ENCODE assay signal across 8 cellular contexts in genomic region chr12:44000309-44000952, GRCh38.
A peak's percentile ranks its signal among the peaks of the same experiment; 100 is the strongest.
DNase-seq lines count a peak whose midpoint lies in the region; ATAC-seq, FAIRE-seq and TF ChIP-seq lines count a peak whose summit lies in the region.

No MANE protein-coding gene starts in this region.

- H3K9me2 ChIP-seq in OCI-LY1 (ENCODE audit: low read depth, low read length), result no peaks in the 10 kb centered on the region

- H3K4me3 ChIP-seq in OCI-LY1 (ENCODE audit: low read depth, low read length, poor library complexity, severe bottlenecking) (no peak overlapping the region), bronchial epithelial cell (ENCODE audit: low read depth, low read length) (no peak overlapping the region)

- H3K9me3 Mint-ChIP-seq in activated naive CD4-positive, alpha-beta T cell treated with anti-CD3 and anti-CD28 coated beads for 36 hours, result no peaks in the 10 kb centered on the region

- intact Hi-C loops in activated naive CD4-positive, alpha-beta T cell treated with anti-CD3 and anti-CD28 coated beads for 36 hours (cut with micrococcal nuclease), result no loop called here

- no peaks in the 10 kb centered on the region for H3K27me3 ChIP-seq in OCI-LY1 (ENCODE audit: insufficient read depth, low read length)
- no peaks in the 10 kb centered on the region for H3K27me3 ChIP-seq in bronchial epithelial cell (ENCODE audit: control insufficient read depth, insufficient read depth, low read length)

- no peak overlapping the region for H2AFZ ChIP-seq in OCI-LY1 (ENCODE audit: low read length)

- H3K36me3 Mint-ChIP-seq in activated naive CD4-positive, alpha-beta T cell treated with anti-CD3 and anti-CD28 coated beads for 36 hours (ENCODE audit: low read depth), result no peaks in the 10 kb centered on the region

- no peak overlapping the region for H3K27ac Mint-ChIP-seq in activated naive CD4-positive, alpha-beta T cell treated with anti-CD3 and anti-CD28 coated beads for 36 hours

- H3K27ac ChIP-seq in OCI-LY1 (ENCODE audit: low read depth, low read length, poor library complexity, severe bottlenecking), result no peak overlapping the region

- no peak overlapping the region for H3K4me3 Mint-ChIP-seq in activated naive CD4-positive, alpha-beta T cell treated with anti-CD3 and anti-CD28 coated beads for 36 hours

- H3F3A ChIP-seq in OCI-LY1 (ENCODE audit: insufficient read depth, low read length), result no peaks in the 10 kb centered on the region

- H3K9ac ChIP-seq in OCI-LY1 (ENCODE audit: low read length), result no peak overlapping the region

- CTCF ChIA-PET in activated naive CD4-positive, alpha-beta T cell treated with anti-CD3 and anti-CD28 coated beads for 36 hours (lab: Charles Lee), result interaction anchor here (0.6 to 1.7 kb wide), 3 partner anchors 11 to 948 kb away, joined by 3 to 4 read pairs (median 4); no protein-coding TSS in a partner anchor

- H3K4me1 ChIP-seq in OCI-LY1 (ENCODE audit: insufficient read depth, low read length, severe bottlenecking), result no peaks in the 10 kb centered on the region

- H3K4me1 Mint-ChIP-seq in activated naive CD4-positive, alpha-beta T cell treated with anti-CD3 and anti-CD28 coated beads for 36 hours (ENCODE audit: low read depth), result no peaks in the 10 kb centered on the region

- H3K36me3 ChIP-seq in OCI-LY1 (ENCODE audit: insufficient read depth, low read length) (no peaks in the 10 kb centered on the region), bronchial epithelial cell (ENCODE audit: control insufficient read depth, insufficient read depth, low read length) (no peaks in the 10 kb centered on the region)

- H3K79me2 ChIP-seq in OCI-LY1 (ENCODE audit: insufficient read depth, low read length), result no peaks in the 10 kb centered on the region

- ATAC-seq in GM21528 (IDR thresholded peaks at IDR 0.05; ENCODE audit: low FRiP score, unreplicated experiment) (peak; percentile 97), HG03571 (IDR thresholded peaks at IDR 0.05; ENCODE audit: unreplicated experiment) (peak; percentile 87)

- no peaks in the 10 kb centered on the region for H3K27me3 Mint-ChIP-seq in activated naive CD4-positive, alpha-beta T cell treated with anti-CD3 and anti-CD28 coated beads for 36 hours (ENCODE audit: low read depth)

- H3K4me2 ChIP-seq in OCI-LY1 (ENCODE audit: low read length), result no peak overlapping the region

- no peaks in the 10 kb centered on the region for H3K9me3 ChIP-seq in OCI-LY1 (ENCODE audit: low read length)

- FAIRE-seq in bronchial epithelial cell (lab: Jason Lieb, UNC), result no peak

- H4K20me1 ChIP-seq in OCI-LY1 (ENCODE audit: insufficient read depth, low read length), result no peaks in the 10 kb centered on the region

- TF ChIP-seq CTCF in OCI-LY1 (IDR thresholded peaks at IDR 0.05; ENCODE audit: low read length) (peak; percentile 84), bronchial epithelial cell (IDR thresholded peaks at IDR 0.05; ENCODE audit: insufficient read depth, low read length, severe bottlenecking) (peak; percentile 90)

- peak; percentile 31 for DNase-seq in activated naive CD4-positive, alpha-beta T cell treated with anti-CD3 and anti-CD28 coated beads for 36 hours
- DNase-seq in activated naive CD4-positive, alpha-beta T cell treated with Interleukin-2 at 50 U/mL for 16 hours, result no peak
- DNase-seq in bronchial epithelial cell (ENCODE audit: low read depth) (peak; percentile 78), medulla oblongata (ENCODE audit: extremely low spot score) (peak; percentile 11), middle frontal gyrus (ENCODE audit: extremely low spot score, low spot score) (no peak)

Comparison
In these comparisons a context has a peak if more than half of its experiments do, and no peak if none do; other contexts are left out.
1. DNase-seq: peak in activated naive CD4-positive, alpha-beta T cell treated with anti-CD3 and anti-CD28 coated beads for 36 hours (single experiment), bronchial epithelial cell (single experiment) and medulla oblongata (single experiment); none in activated naive CD4-positive, alpha-beta T cell treated with Interleukin-2 at 50 U/mL for 16 hours (single experiment) and middle frontal gyrus (single experiment).